1 cellular context compared by ENCODE assay signal in genomic region chr19:18763674-18764590, GRCh38.
TF ChIP-seq lines count a peak whose summit lies in the region.

No MANE protein-coding gene starts in this region.

TF ChIP-seq in K562, 482 proteins besides CTCF, POLR2A, EP300 and RAD21 (continued from another document):
- TF ChIP-seq FOS (IDR thresholded peaks at IDR 0.05; ENCODE audit: extremely low read depth, insufficient read length) (peak; percentile 44), CBX1 (IDR thresholded peaks at IDR 0.05; ENCODE audit: low read depth) (no peak), ZNF77 (CRISPR knock-in tag; IDR thresholded peaks at IDR 0.05) (no peak), KDM5B (IDR thresholded peaks at IDR 0.05; ENCODE audit: insufficient replicate concordance, low read depth, low read length) (no peak), ZNF583 (CRISPR knock-in tag; IDR thresholded peaks at IDR 0.05) (no peak), MITF (IDR thresholded peaks at IDR 0.05) (0 out of 2 replicates have a peak, but pooled peaks have one; percentile 38), ZNF316 (IDR thresholded peaks at IDR 0.05) (no peak), DPF2 (IDR thresholded peaks at IDR 0.05) (peak; percentile 68; the same call in 1 of the 2 replicates), HOXB6 (CRISPR knock-in tag; IDR thresholded peaks at IDR 0.05; ENCODE audit: borderline replicate concordance) (no peak), PPARD (CRISPR knock-in tag; IDR thresholded peaks at IDR 0.05) (no peak), CBFA2T3 (IDR thresholded peaks at IDR 0.05) (peak; percentile 66), BRF2 (IDR thresholded peaks at IDR 0.05; ENCODE audit: borderline replicate concordance, insufficient read depth, insufficient read length) (no peak), ZNF41 (CRISPR knock-in tag; conservative IDR thresholded peaks at IDR 0.05) (no peak), THRAP3 (IDR thresholded peaks at IDR 0.05; ENCODE audit: borderline replicate concordance) (no peak), SREBF1 (IDR thresholded peaks at IDR 0.05; ENCODE audit: borderline replicate concordance, low read depth, low read length) (no peak), EZH2 (IDR thresholded peaks at IDR 0.05; ENCODE audit: borderline replicate concordance, low read depth, low read length) (no peak)
